Comparison of ENCODE assay signal across 24 cellular contexts in the genomic region with DNA sequence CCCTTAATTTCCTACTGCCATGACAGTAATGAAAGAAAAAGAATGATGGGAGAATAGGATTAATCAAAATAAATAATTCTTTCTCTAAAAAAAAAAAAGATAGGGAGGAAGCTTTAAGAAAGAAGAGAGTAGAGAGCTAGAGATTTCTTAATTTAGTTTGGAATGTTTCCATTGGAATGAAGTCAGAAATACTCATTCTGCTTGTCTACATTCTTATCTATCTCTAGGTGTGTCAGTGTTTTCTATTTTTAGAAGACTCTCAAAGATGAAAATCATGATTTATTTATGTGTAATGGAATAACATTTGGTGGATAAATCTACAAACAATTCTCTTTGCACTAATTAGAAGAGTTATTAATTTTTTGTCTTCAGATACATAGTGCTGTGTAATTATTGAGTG. TPM values are rescaled to one million over a fixed set of nuclear protein-coding genes. Genes with fewer than 3 reads are reported as not detected.
DNase-seq lines count a peak whose midpoint lies in the region; ATAC-seq and TF ChIP-seq lines count a peak whose summit lies in the region.
"Had no signal": no experiment of that assay in that cellular context is flagged by ENCODE, and none has a peak within 500 bp of the region (broad histone marks: within the 10 kb centered on the region; RNA-seq: fewer than 3 reads in every experiment).

No MANE protein-coding gene starts in this region.

- DNase-seq in GM23248: peak; percentile 57
- peak; percentile 25 for DNase-seq in fibroblast of mammary gland (ENCODE audit: low read depth)
- peak; percentile 3 for DNase-seq in renal cortical epithelial cell (ENCODE audit: low read depth)
- DNase-seq in NCI-H526 treated with DMSO at 0.1 percent for 48 hours (lab: John Stamatoyannopoulos, UW): no peak
- DNase-seq in iPS-NIHi7 (ENCODE audit: extremely low spot score): no peak
- DNase-seq: activated CD4-positive, alpha-beta T cell treated with anti-CD3 and anti-CD28 coated beads for 36 hours; colonic mucosa; COR-L47; DMS79 treated with DMSO at 0.1 percent for 48 hours; gastrocnemius medialis; H9; NCI-H1436; NCI-H2171 treated with DMSO at 0.1 percent for 48 hours; nephron progenitor cell; SHP77; stimulated activated CD4-positive, alpha-beta T cell treated with anti-CD3 and anti-CD28 coated beads, Interleukin-2, amount 100 ng/mL, for 24 hours; stimulated activated naive B cell treated with anti-CD40 and anti-IgM and Interleukin-4, amounts not matched to agents 10 μg/mL and 1 μg/mL and 100 μg/mL, for 72 hours; T-cell had no signal

- in situ Hi-C loops in GM23248 (cut with MboI): no loop called here

- no peak overlapping the region for H2AFZ ChIP-seq in GM23248

- no peak for TF ChIP-seq CTCF in fibroblast of mammary gland (conservative IDR thresholded peaks at IDR 0.05; ENCODE audit: control insufficient read depth, insufficient read depth, low read depth, low read length)

- no peaks in the 10 kb centered on the region for H3K36me3 ChIP-seq in GM23248 (ENCODE audit: low read depth)
- H3K36me3 ChIP-seq: colonic mucosa, gastrocnemius medialis, prostate gland, thoracic aorta had no signal

- ATAC-seq in activated T-helper 17 cell treated with anti-CD3 and anti-CD28 coated beads, Interleukin-2, amount 50 U/mL, for 72 hours (replicated peaks): no peak
- ATAC-seq in HG03378 (IDR thresholded peaks at IDR 0.05; ENCODE audit: unreplicated experiment): no peak
- ATAC-seq: activated CD4-positive, alpha-beta T cell treated with anti-CD3 and anti-CD28 coated beads for 36 hours; activated naive CD4-positive, alpha-beta T cell treated with anti-CD3 and anti-CD28 coated beads, Interleukin-2, amount 50 U/mL, for 72 hours; gastrocnemius medialis; stimulated activated naive B cell treated with anti-CD40 and anti-IgM and Interleukin-4, amounts not matched to agents 10 μg/mL and 1 μg/mL and 100 μg/mL, for 72 hours; T-cell had no signal

- H3K4me1 ChIP-seq in GM23248 (ENCODE audit: insufficient read depth): peaks cover 45% of the 10 kb centered on the region
- H3K4me1 ChIP-seq: colonic mucosa, gastrocnemius medialis, prostate gland had no signal

- no peaks in the 10 kb centered on the region for H3K9me2 ChIP-seq in GM23248 (ENCODE audit: insufficient read depth)

- H3K4me1 Mint-ChIP-seq in activated T-helper 17 cell treated with anti-CD3 and anti-CD28 coated beads, Interleukin-2, amount 50 U/mL, for 72 hours: no peaks in the 10 kb centered on the region

- peak overlapping the region; percentile 56 for H3K27ac Mint-ChIP-seq in activated T-helper 17 cell treated with anti-CD3 and anti-CD28 coated beads, Interleukin-2, amount 50 U/mL, for 72 hours
- H3K27ac Mint-ChIP-seq: activated CD4-positive, alpha-beta T cell treated with anti-CD3 and anti-CD28 coated beads for 36 hours; activated naive CD4-positive, alpha-beta T cell treated with anti-CD3 and anti-CD28 coated beads, Interleukin-2, amount 50 U/mL, for 72 hours; B cell; nephron progenitor cell; stimulated activated naive B cell treated with anti-CD40 and anti-IgM and Interleukin-4, amounts not matched to agents 10 μg/mL and 1 μg/mL and 100 μg/mL, for 72 hours; T-cell had no signal

- no peak overlapping the region for H3K4me3 ChIP-seq in GM23248
- H3K4me3 ChIP-seq in fibroblast of mammary gland (ENCODE audit: control insufficient read depth, low read depth, low read length): no peak overlapping the region
- H3K4me3 ChIP-seq: colonic mucosa, gastrocnemius medialis, prostate gland, thoracic aorta had no signal

- H3K27ac ChIP-seq in GM23248: no peak overlapping the region
- H3K27ac ChIP-seq: colonic mucosa, gastrocnemius medialis, prostate gland, thoracic aorta had no signal

- peak overlapping the region; percentile 43 for H3K4me2 ChIP-seq in GM23248 (ENCODE audit: unreplicated experiment)

- no peaks in the 10 kb centered on the region for H3K79me2 ChIP-seq in GM23248 (ENCODE audit: insufficient read depth)

- H3K9ac ChIP-seq in GM23248: no peak overlapping the region

- no peaks in the 10 kb centered on the region for H3K9me3 ChIP-seq in GM23248 (ENCODE audit: low read depth)
- H3K9me3 ChIP-seq: colonic mucosa, gastrocnemius medialis, prostate gland, thoracic aorta had no signal

- H3K36me3 Mint-ChIP-seq in activated T-helper 17 cell treated with anti-CD3 and anti-CD28 coated beads, Interleukin-2, amount 50 U/mL, for 72 hours (ENCODE audit: low read depth): no peaks in the 10 kb centered on the region
- H3K36me3 Mint-ChIP-seq: T-cell had no signal

- H3F3A ChIP-seq in GM23248 (ENCODE audit: insufficient read depth): peaks cover 12% of the 10 kb centered on the region

- no peaks in the 10 kb centered on the region for H3K27me3 ChIP-seq in GM23248 (replicated peaks; ENCODE audit: insufficient read depth)
- H3K27me3 ChIP-seq: colonic mucosa, gastrocnemius medialis had no signal

- H3K27me3 Mint-ChIP-seq in activated T-helper 17 cell treated with anti-CD3 and anti-CD28 coated beads, Interleukin-2, amount 50 U/mL, for 72 hours: peaks cover 3% of the 10 kb centered on the region
- H3K27me3 Mint-ChIP-seq: activated CD4-positive, alpha-beta T cell treated with anti-CD3 and anti-CD28 coated beads for 36 hours had no signal

- H3K4me3 Mint-ChIP-seq in activated T-helper 17 cell treated with anti-CD3 and anti-CD28 coated beads, Interleukin-2, amount 50 U/mL, for 72 hours: no peak overlapping the region
- H3K4me3 Mint-ChIP-seq: activated CD4-positive, alpha-beta T cell treated with anti-CD3 and anti-CD28 coated beads for 36 hours; H9; nephron progenitor cell; stimulated activated naive B cell treated with anti-CD40 and anti-IgM and Interleukin-4, amounts not matched to agents 10 μg/mL and 1 μg/mL and 100 μg/mL, for 72 hours had no signal

- H4K20me1 ChIP-seq in GM23248 (ENCODE audit: insufficient read depth): no peaks in the 10 kb centered on the region

- H3K9me3 Mint-ChIP-seq in activated T-helper 17 cell treated with anti-CD3 and anti-CD28 coated beads, Interleukin-2, amount 50 U/mL, for 72 hours: no peaks in the 10 kb centered on the region
- H3K9me3 Mint-ChIP-seq: H9; nephron progenitor cell; stimulated activated naive B cell treated with anti-CD40 and anti-IgM and Interleukin-4, amounts not matched to agents 10 μg/mL and 1 μg/mL and 100 μg/mL, for 72 hours; T-cell had no signal

RNA-seq across cellular contexts. Expression of a gene that starts 38.0 kb away (rescaled TPM):
- total RNA-seq in GM23248 (2014; rRNA removed; shearing (Covaris generic)): 7.1 and 15.2 TPM in 2 replicates
- polyA plus RNA-seq in GM23248 (2016; fragmentation: Nextera tagmentation; extraction: Ambion mirVana): 3.3 and 3.8 TPM in 2 replicates
- 10 to 100 TPM; 29.4 to 75.5 TPM for total RNA-seq in activated T-helper 17 cell treated with anti-CD3 and anti-CD28 coated beads, Interleukin-2, amount 50 U/mL, for 72 hours
- 13.0 and 15.2 TPM in 2 replicates for total RNA-seq in renal cortical epithelial cell

Comparison
In these comparisons a context has a peak if more than half of its experiments do, and no peak if none do; other contexts are left out.
1. DNase-seq: peak in GM23248 (single experiment), fibroblast of mammary gland (single experiment) and renal cortical epithelial cell (single experiment); none in NCI-H526 treated with DMSO at 0.1 percent for 48 hours (single experiment) and iPS-NIHi7 (single experiment).